ENCODE assay signal across 1 cellular context in the genomic region with DNA sequence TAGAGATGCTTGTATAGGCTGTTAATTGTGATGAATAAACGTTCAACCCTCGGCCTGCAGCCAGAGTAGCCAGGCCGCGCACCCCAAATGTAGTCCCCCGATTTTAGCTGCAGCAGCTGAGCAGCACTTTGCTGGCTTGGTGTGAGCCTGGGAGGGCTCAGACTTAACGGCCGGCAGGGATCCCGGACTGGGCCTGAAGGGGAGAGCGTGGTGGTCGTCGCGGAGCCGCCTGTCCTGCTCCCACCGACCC.
TF ChIP-seq lines count a peak whose summit lies in the region.

No MANE protein-coding gene starts in this region.

TF ChIP-seq in HepG2, 621 proteins besides CTCF, POLR2A, EP300 and RAD21 (continues in another document):
- TF ChIP-seq SNAI1 (CRISPR knock-in tag; IDR thresholded peaks at IDR 0.05; ENCODE audit: borderline replicate concordance) = 0 out of 2 replicates have a peak, but pooled peaks have one; percentile 64
- TF ChIP-seq ESRRA (CRISPR knock-in tag; IDR thresholded peaks at IDR 0.05; ENCODE audit: low read depth) = peak; percentile 18
- TF ChIP-seq ISX (CRISPR knock-in tag; conservative IDR thresholded peaks at IDR 0.05) = 0 out of 2 replicates have a peak, but pooled peaks have one; percentile 70
- peak; percentile 77 for TF ChIP-seq ZBTB7A (CRISPR knock-in tag; IDR thresholded peaks at IDR 0.05)
- 0 out of 2 replicates have a peak, but pooled peaks have one; percentile 6 for TF ChIP-seq HOXA9 (CRISPR knock-in tag; IDR thresholded peaks at IDR 0.05; ENCODE audit: borderline replicate concordance)
- peak; percentile 73; the same call in 1 of the 2 replicates for TF ChIP-seq ZBTB7B (CRISPR knock-in tag; IDR thresholded peaks at IDR 0.05)
- TF ChIP-seq, protein P1, sequence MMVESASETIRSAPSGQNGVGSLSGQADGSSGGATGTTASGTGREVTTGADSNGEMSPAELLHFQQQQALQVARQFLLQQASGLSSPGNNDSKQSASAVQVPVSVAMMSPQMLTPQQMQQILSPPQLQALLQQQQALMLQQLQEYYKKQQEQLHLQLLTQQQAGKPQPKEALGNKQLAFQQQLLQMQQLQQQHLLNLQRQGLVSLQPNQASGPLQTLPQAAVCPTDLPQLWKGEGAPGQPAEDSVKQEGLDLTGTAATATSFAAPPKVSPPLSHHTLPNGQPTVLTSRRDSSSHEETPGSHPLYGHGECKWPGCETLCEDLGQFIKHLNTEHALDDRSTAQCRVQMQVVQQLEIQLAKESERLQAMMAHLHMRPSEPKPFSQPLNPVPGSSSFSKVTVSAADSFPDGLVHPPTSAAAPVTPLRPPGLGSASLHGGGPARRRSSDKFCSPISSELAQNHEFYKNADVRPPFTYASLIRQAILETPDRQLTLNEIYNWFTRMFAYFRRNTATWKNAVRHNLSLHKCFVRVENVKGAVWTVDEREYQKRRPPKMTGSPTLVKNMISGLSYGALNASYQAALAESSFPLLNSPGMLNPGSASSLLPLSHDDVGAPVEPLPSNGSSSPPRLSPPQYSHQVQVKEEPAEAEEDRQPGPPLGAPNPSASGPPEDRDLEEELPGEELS (CRISPR knock-in tag; IDR thresholded peaks at IDR 0.05) = peak; percentile 36; the same call in 1 of the 2 replicates
- TF ChIP-seq, protein P2, sequence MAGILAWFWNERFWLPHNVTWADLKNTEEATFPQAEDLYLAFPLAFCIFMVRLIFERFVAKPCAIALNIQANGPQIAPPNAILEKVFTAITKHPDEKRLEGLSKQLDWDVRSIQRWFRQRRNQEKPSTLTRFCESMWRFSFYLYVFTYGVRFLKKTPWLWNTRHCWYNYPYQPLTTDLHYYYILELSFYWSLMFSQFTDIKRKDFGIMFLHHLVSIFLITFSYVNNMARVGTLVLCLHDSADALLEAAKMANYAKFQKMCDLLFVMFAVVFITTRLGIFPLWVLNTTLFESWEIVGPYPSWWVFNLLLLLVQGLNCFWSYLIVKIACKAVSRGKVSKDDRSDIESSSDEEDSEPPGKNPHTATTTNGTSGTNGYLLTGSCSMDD (CRISPR knock-in tag; IDR thresholded peaks at IDR 0.05) = peak; percentile 51; the same call in 1 of the 2 replicates
- TF ChIP-seq PAF1 (CRISPR knock-in tag; IDR thresholded peaks at IDR 0.05) = no peak
- peak; percentile 65; the same call in 1 of the 2 replicates for TF ChIP-seq GPN1 (CRISPR knock-in tag; IDR thresholded peaks at IDR 0.05; ENCODE audit: borderline replicate concordance)
- 0 out of 2 replicates have a peak, but pooled peaks have one; percentile 33 for TF ChIP-seq ZNF317 (CRISPR knock-in tag; IDR thresholded peaks at IDR 0.05)
- TF ChIP-seq, protein P3, sequence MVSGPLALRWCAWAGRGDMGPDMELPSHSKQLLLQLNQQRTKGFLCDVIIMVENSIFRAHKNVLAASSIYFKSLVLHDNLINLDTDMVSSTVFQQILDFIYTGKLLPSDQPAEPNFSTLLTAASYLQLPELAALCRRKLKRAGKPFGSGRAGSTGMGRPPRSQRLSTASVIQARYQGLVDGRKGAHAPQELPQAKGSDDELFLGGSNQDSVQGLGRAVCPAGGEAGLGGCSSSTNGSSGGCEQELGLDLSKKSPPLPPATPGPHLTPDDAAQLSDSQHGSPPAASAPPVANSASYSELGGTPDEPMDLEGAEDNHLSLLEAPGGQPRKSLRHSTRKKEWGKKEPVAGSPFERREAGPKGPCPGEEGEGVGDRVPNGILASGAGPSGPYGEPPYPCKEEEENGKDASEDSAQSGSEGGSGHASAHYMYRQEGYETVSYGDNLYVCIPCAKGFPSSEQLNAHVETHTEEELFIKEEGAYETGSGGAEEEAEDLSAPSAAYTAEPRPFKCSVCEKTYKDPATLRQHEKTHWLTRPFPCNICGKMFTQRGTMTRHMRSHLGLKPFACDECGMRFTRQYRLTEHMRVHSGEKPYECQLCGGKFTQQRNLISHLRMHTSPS (CRISPR knock-in tag; IDR thresholded peaks at IDR 0.05; ENCODE audit: low read depth) = 0 out of 2 replicates have a peak, but pooled peaks have one; percentile 10
- TF ChIP-seq, protein P4, sequence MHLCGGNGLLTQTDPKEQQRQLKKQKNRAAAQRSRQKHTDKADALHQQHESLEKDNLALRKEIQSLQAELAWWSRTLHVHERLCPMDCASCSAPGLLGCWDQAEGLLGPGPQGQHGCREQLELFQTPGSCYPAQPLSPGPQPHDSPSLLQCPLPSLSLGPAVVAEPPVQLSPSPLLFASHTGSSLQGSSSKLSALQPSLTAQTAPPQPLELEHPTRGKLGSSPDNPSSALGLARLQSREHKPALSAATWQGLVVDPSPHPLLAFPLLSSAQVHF (CRISPR knock-in tag; IDR thresholded peaks at IDR 0.05) = 0 out of 2 replicates have a peak, but pooled peaks have one; percentile 6
- TF ChIP-seq HOXA7 (CRISPR knock-in tag; IDR thresholded peaks at IDR 0.05) = peak; percentile 4; the same call in 1 of the 2 replicates
- TF ChIP-seq, protein P5, sequence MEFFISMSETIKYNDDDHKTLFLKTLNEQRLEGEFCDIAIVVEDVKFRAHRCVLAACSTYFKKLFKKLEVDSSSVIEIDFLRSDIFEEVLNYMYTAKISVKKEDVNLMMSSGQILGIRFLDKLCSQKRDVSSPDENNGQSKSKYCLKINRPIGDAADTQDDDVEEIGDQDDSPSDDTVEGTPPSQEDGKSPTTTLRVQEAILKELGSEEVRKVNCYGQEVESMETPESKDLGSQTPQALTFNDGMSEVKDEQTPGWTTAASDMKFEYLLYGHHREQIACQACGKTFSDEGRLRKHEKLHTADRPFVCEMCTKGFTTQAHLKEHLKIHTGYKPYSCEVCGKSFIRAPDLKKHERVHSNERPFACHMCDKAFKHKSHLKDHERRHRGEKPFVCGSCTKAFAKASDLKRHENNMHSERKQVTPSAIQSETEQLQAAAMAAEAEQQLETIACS (CRISPR knock-in tag; IDR thresholded peaks at IDR 0.05) = 0 out of 2 replicates have a peak, but pooled peaks have one; percentile 8
- no peak for TF ChIP-seq SYNCRIP (IDR thresholded peaks at IDR 0.05; ENCODE audit: insufficient read depth, low read depth, low read length)
- peak; percentile 6; the same call in 1 of the 2 replicates for TF ChIP-seq ZNF780A (CRISPR knock-in tag; IDR thresholded peaks at IDR 0.05)
- TF ChIP-seq ZNF367 (CRISPR knock-in tag; IDR thresholded peaks at IDR 0.05; ENCODE audit: borderline replicate concordance) = 0 out of 2 replicates have a peak, but pooled peaks have one; percentile 50
- 0 out of 2 replicates have a peak, but pooled peaks have one; percentile 20 for TF ChIP-seq ZFYVE20 (CRISPR knock-in tag; IDR thresholded peaks at IDR 0.05; ENCODE audit: borderline replicate concordance, low read depth)
- TF ChIP-seq, protein P6, sequence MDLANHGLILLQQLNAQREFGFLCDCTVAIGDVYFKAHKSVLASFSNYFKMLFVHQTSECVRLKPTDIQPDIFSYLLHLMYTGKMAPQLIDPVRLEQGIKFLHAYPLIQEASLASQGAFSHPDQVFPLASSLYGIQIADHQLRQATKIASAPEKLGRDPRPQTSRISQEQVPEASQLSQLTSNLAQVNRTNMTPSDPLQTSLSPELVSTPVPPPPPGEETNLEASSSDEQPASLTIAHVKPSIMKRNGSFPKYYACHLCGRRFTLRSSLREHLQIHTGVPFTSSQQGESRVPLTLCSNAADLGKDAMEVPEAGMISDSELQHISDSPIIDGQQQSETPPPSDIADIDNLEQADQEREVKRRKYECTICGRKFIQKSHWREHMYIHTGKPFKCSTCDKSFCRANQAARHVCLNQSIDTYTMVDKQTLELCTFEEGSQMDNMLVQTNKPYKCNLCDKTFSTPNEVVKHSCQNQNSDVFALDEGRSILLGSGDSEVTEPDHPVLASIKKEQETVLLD (CRISPR knock-in tag; IDR thresholded peaks at IDR 0.05; ENCODE audit: low read depth) = no peak
- TF ChIP-seq, protein P7, sequence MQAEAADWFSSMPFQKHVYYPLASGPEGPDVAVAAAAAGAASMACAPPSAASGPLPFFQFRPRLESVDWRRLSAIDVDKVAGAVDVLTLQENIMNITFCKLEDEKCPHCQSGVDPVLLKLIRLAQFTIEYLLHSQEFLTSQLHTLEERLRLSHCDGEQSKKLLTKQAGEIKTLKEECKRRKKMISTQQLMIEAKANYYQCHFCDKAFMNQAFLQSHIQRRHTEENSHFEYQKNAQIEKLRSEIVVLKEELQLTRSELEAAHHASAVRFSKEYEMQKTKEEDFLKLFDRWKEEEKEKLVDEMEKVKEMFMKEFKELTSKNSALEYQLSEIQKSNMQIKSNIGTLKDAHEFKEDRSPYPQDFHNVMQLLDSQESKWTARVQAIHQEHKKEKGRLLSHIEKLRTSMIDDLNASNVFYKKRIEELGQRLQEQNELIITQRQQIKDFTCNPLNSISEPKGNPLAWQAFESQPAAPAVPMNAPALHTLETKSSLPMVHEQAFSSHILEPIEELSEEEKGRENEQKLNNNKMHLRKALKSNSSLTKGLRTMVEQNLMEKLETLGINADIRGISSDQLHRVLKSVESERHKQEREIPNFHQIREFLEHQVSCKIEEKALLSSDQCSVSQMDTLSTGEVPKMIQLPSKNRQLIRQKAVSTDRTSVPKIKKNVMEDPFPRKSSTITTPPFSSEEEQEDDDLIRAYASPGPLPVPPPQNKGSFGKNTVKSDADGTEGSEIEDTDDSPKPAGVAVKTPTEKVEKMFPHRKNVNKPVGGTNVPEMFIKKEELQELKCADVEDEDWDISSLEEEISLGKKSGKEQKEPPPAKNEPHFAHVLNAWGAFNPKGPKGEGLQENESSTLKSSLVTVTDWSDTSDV (CRISPR knock-in tag; IDR thresholded peaks at IDR 0.05) = peak; percentile 21; the same call in 1 of the 2 replicates
- TF ChIP-seq ZSCAN29 (CRISPR knock-in tag; conservative IDR thresholded peaks at IDR 0.05) = 0 out of 2 replicates have a peak, but pooled peaks have one; percentile 6
- TF ChIP-seq TBP (CRISPR knock-in tag; IDR thresholded peaks at IDR 0.05) = 0 out of 2 replicates have a peak, but pooled peaks have one; percentile 92
- no peak for TF ChIP-seq ZSCAN25 (CRISPR knock-in tag; IDR thresholded peaks at IDR 0.05)
- TF ChIP-seq, protein P8, sequence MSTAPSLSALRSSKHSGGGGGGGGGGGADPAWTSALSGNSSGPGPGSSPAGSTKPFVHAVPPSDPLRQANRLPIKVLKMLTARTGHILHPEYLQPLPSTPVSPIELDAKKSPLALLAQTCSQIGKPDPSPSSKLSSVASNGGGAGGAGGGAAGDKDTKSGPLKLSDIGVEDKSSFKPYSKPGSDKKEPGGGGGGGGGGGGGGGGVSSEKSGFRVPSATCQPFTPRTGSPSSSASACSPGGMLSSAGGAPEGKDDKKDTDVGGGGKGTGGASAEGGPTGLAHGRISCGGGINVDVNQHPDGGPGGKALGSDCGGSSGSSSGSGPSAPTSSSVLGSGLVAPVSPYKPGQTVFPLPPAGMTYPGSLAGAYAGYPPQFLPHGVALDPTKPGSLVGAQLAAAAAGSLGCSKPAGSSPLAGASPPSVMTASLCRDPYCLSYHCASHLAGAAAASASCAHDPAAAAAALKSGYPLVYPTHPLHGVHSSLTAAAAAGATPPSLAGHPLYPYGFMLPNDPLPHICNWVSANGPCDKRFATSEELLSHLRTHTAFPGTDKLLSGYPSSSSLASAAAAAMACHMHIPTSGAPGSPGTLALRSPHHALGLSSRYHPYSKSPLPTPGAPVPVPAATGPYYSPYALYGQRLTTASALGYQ (CRISPR knock-in tag; IDR thresholded peaks at IDR 0.05) = 0 out of 2 replicates have a peak, but pooled peaks have one; percentile 39
- TF ChIP-seq SMARCE1 (IDR thresholded peaks at IDR 0.05; ENCODE audit: borderline replicate concordance) = no peak
- no peak for TF ChIP-seq ATF7 (IDR thresholded peaks at IDR 0.05)
- TF ChIP-seq ATF7 (CRISPR knock-in tag; IDR thresholded peaks at IDR 0.05) = 0 out of 2 replicates have a peak, but pooled peaks have one; percentile 13
- 0 out of 2 replicates have a peak, but pooled peaks have one; percentile 36 for TF ChIP-seq ZNF782 (CRISPR knock-in tag; IDR thresholded peaks at IDR 0.05; ENCODE audit: borderline replicate concordance)
- TF ChIP-seq, protein P9, sequence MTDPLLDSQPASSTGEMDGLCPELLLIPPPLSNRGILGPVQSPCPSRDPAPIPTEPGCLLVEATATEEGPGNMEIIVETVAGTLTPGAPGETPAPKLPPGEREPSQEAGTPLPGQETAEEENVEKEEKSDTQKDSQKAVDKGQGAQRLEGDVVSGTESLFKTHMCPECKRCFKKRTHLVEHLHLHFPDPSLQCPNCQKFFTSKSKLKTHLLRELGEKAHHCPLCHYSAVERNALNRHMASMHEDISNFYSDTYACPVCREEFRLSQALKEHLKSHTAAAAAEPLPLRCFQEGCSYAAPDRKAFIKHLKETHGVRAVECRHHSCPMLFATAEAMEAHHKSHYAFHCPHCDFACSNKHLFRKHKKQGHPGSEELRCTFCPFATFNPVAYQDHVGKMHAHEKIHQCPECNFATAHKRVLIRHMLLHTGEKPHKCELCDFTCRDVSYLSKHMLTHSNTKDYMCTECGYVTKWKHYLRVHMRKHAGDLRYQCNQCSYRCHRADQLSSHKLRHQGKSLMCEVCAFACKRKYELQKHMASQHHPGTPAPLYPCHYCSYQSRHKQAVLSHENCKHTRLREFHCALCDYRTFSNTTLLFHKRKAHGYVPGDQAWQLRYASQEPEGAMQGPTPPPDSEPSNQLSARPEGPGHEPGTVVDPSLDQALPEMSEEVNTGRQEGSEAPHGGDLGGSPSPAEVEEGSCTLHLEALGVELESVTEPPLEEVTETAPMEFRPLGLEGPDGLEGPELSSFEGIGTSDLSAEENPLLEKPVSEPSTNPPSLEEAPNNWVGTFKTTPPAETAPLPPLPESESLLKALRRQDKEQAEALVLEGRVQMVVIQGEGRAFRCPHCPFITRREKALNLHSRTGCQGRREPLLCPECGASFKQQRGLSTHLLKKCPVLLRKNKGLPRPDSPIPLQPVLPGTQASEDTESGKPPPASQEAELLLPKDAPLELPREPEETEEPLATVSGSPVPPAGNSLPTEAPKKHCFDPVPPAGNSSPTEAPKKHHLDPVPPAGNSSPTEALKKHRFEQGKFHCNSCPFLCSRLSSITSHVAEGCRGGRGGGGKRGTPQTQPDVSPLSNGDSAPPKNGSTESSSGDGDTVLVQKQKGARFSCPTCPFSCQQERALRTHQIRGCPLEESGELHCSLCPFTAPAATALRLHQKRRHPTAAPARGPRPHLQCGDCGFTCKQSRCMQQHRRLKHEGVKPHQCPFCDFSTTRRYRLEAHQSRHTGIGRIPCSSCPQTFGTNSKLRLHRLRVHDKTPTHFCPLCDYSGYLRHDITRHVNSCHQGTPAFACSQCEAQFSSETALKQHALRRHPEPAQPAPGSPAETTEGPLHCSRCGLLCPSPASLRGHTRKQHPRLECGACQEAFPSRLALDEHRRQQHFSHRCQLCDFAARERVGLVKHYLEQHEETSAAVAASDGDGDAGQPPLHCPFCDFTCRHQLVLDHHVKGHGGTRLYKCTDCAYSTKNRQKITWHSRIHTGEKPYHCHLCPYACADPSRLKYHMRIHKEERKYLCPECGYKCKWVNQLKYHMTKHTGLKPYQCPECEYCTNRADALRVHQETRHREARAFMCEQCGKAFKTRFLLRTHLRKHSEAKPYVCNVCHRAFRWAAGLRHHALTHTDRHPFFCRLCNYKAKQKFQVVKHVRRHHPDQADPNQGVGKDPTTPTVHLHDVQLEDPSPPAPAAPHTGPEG (CRISPR knock-in tag; IDR thresholded peaks at IDR 0.05) = no peak
- TF ChIP-seq ADNP (CRISPR knock-in tag; IDR thresholded peaks at IDR 0.05) = 0 out of 2 replicates have a peak, but pooled peaks have one; percentile 10
- peak; percentile 45; the same call in 1 of the 2 replicates for TF ChIP-seq ZSCAN12 (CRISPR knock-in tag; IDR thresholded peaks at IDR 0.05)
- TF ChIP-seq BRD4 (CRISPR knock-in tag; IDR thresholded peaks at IDR 0.05) = no peak; the same call in none of the 2 replicates
